In the genomic region with DNA sequence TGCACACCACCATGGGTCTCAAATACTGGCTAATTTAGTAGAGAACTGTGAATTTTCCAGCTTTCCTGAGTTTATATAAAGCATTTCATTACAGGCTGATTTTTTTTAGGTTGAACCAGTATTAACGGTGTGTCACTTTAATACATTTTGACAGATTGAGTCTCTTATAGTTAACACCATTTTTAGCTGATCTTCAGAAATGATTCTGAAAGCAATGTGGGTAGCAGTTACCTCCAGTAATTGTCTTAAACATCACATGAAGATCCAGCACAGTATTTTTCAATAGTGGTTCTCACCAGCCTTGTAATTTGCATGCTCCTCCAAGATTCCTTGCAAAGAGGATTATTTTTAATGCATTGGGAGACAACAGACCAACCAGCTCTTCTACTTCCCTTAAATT, we compare ENCODE assay signal across 25 cellular contexts.
"Had no signal": no experiment of that assay in that cellular context is flagged by ENCODE, and none has a peak within 500 bp of the region (broad histone marks: within the 10 kb centered on the region; RNA-seq: fewer than 3 reads in every experiment).

No MANE protein-coding gene starts in this region.

- H3K79me2 ChIP-seq: hepatocyte had no signal

- H3K27ac ChIP-seq: colonic mucosa, esophagus muscularis mucosa, foreskin keratinocyte, gastroesophageal sphincter, heart left ventricle, hepatocyte, left lung, prostate gland, sigmoid colon, transverse colon, upper lobe of right lung, uterus had no signal

- H3K9me3 ChIP-seq: colonic mucosa, esophagus muscularis mucosa, gastroesophageal sphincter, heart left ventricle, left lung, mucosa of descending colon, prostate gland, sigmoid colon, transverse colon, upper lobe of right lung, uterus had no signal

- ATAC-seq: foreskin keratinocyte; gastroesophageal sphincter; heart left ventricle; left lung; mucosa of descending colon; natural killer cell treated with Interleukin-12 subunit alpha and Interleukin-12 subunit beta and Interleukin-15 and Interleukin-18, amount 100 ng/mL, for 72 hours; right cardiac atrium; stimulated activated effector memory CD8-positive, alpha-beta T cell treated with anti-CD3 and anti-CD28 coated beads, Interleukin-12 subunit alpha, Interleukin-12 subunit beta, amount 100 ng/mL, for 72 hours; upper lobe of right lung had no signal

- H3K4me1 ChIP-seq: colonic mucosa, foreskin keratinocyte, heart left ventricle, left lung, prostate gland, uterus had no signal

- H3K4me2 ChIP-seq: hepatocyte had no signal

- DNase-seq: colonic mucosa; effector memory CD4-positive, alpha-beta T cell; foreskin keratinocyte; heart left ventricle; kidney; left lung; mesenchymal stem cell; mucosa of descending colon; naive B cell; nucleus accumbens; right cardiac atrium; sigmoid colon; stimulated activated CD4-positive, alpha-beta T cell treated with anti-CD3 and anti-CD28 coated beads, Interleukin-2, amount 100 ng/mL, for 24 hours; stimulated activated CD4-positive, alpha-beta T cell treated with anti-CD3 and anti-CD28 coated beads, Interleukin-4, amount 100 ng/mL, for 24 hours; stimulated activated naive CD4-positive, alpha-beta T cell treated with Interleukin-2 at 50 U/mL for 16 hours; substantia nigra; transverse colon; upper lobe of right lung; uterus had no signal

- H3K27me3 ChIP-seq: colonic mucosa, esophagus muscularis mucosa, foreskin keratinocyte, gastroesophageal sphincter, heart left ventricle, hepatocyte, left lung, sigmoid colon, transverse colon, upper lobe of right lung, uterus had no signal

- H3K36me3 ChIP-seq: colonic mucosa, esophagus muscularis mucosa, gastroesophageal sphincter, heart left ventricle, left lung, prostate gland, sigmoid colon, transverse colon, upper lobe of right lung, uterus had no signal

- H3K4me3 ChIP-seq: colonic mucosa, esophagus muscularis mucosa, gastroesophageal sphincter, heart left ventricle, hepatocyte, left lung, mucosa of descending colon, prostate gland, sigmoid colon, transverse colon, upper lobe of right lung, uterus had no signal

- H2AFZ ChIP-seq: hepatocyte had no signal
